In the genomic region with DNA sequence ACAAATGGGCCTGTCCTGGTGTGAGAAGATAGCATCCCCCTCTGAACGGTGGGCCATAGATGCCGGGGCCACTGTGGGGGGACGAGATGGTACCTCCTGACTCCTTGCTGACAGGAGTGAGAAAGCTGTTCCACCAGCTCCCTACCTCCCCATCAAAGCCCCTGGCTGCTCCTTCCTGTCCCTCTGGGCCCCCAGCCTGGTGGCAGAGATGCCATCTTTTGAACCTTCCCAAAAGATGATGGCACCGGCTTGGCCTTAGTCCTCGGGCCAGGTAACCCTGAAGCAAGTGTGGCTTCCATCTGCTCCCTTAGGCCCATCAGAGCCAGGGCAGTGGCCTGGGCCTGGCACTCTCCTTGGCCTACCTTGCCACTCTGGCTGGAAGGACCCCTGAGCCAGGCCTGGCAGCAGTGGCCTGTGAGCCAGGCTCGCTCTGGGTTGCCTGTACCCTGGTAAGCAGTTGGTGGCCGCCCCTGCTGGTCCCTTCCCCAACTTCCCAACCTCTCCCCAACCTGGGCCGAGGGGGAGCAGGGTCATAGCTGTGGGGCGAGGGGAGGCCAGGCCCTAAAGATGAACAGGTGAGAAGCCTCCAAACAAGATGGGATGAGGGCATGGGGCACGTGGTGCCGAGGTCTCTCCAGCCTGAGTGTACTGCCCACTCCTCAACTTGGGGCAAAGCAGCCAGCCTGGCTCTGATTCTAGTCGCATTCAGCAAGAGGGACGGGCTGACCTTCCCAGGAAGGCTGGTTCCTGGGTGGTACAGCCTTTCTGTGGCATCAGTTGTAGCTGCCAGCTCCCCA, we compare ENCODE assay signal across 18 cellular contexts. TPM values are rescaled to one million over a fixed set of nuclear protein-coding genes. Genes with fewer than 3 reads are reported as not detected.
DNase-seq lines count a peak whose midpoint lies in the region; ATAC-seq and TF ChIP-seq lines count a peak whose summit lies in the region.
"Had no signal": no experiment of that assay in that cellular context is flagged by ENCODE, and none has a peak within 500 bp of the region (broad histone marks: within the 10 kb centered on the region; RNA-seq: fewer than 3 reads in every experiment).

No MANE protein-coding gene starts in this region.

- peaks cover under 1% of the 10 kb centered on the region for H3K36me3 Mint-ChIP-seq in activated naive CD8-positive, alpha-beta T cell
- peaks cover 32% of the 10 kb centered on the region for H3K36me3 Mint-ChIP-seq in activated naive CD8-positive, alpha-beta T cell treated with anti-CD3 and anti-CD28 coated beads, Interleukin-2, amount 50 U/mL, for 24 hours (ENCODE audit: low read depth)

- H3K27me3 ChIP-seq in ascending aorta (no peaks in the 10 kb centered on the region), osteoblast (ENCODE audit: insufficient read depth, low read length) (no peaks in the 10 kb centered on the region), tibial artery (no peaks in the 10 kb centered on the region), MM.1S (replicated peaks; ENCODE audit: insufficient read depth, low read length) (no peaks in the 10 kb centered on the region)
- H3K27me3 ChIP-seq: left lung, ovary, Peyer's patch, uterus had no signal

- H4K20me1 ChIP-seq in osteoblast (ENCODE audit: insufficient read depth, low read length) (peaks cover 5% of the 10 kb centered on the region), MM.1S (ENCODE audit: insufficient read depth, low read length) (no peaks in the 10 kb centered on the region)

- H3K9ac ChIP-seq in MM.1S (ENCODE audit: low read length), result no peak overlapping the region

- no peaks in the 10 kb centered on the region for H3K9me3 Mint-ChIP-seq in activated naive CD8-positive, alpha-beta T cell (ENCODE audit: low read depth)
- H3K9me3 Mint-ChIP-seq in activated naive CD8-positive, alpha-beta T cell treated with anti-CD3 and anti-CD28 coated beads, Interleukin-2, amount 50 U/mL, for 24 hours, result no peaks in the 10 kb centered on the region
- H3K9me3 Mint-ChIP-seq: activated CD4-positive, alpha-beta T cell treated with anti-CD3 and anti-CD28 coated beads, Interleukin-2, amount 10 ng/mL, durations not matched to agents 24 days and 14 days; activated T-cell treated with anti-CD3 and anti-CD28 coated beads, Interleukin-2, amount 50 U/mL, for 4 hours; CD8-positive, alpha-beta T cell had no signal

- H3K36me3 ChIP-seq in ascending aorta (peaks cover 83 to 100% of the 10 kb centered on the region in 2 donors), osteoblast (ENCODE audit: insufficient read depth, low read length) (peaks cover 75% of the 10 kb centered on the region), tibial artery (peaks cover 82 to 100% (median 96%) of the 10 kb centered on the region in 3 donors), MM.1S (replicated peaks; ENCODE audit: insufficient read depth, low read length) (no peaks in the 10 kb centered on the region)
- H3K36me3 ChIP-seq: ovary, uterus had no signal

- no peak for ATAC-seq in activated naive CD8-positive, alpha-beta T cell treated with anti-CD3 and anti-CD28 coated beads, Interleukin-2, amount 50 U/mL, for 24 hours
- no peak for ATAC-seq in GM18517 (IDR thresholded peaks at IDR 0.05; ENCODE audit: unreplicated experiment)
- ATAC-seq: activated T-cell treated with anti-CD3 and anti-CD28 coated beads, Interleukin-2, amount 50 U/mL, for 4 hours; CD8-positive, alpha-beta T cell; left lung had no signal

- H3K4me1 ChIP-seq in ascending aorta, result peaks cover 0 to 6% of the 10 kb centered on the region in 2 donors
- peaks cover 12% of the 10 kb centered on the region for H3K4me1 ChIP-seq in osteoblast (ENCODE audit: insufficient read depth, low read length)
- H3K4me1 ChIP-seq in tibial artery, result peaks cover 0 to 20% (median 6%) of the 10 kb centered on the region in 4 donors
- H3K4me1 ChIP-seq in MM.1S (ENCODE audit: low read length), result no peaks in the 10 kb centered on the region
- H3K4me1 ChIP-seq: HAP-1, uterus had no signal

- H3K4me1 Mint-ChIP-seq in activated naive CD8-positive, alpha-beta T cell (ENCODE audit: low read depth), result peaks cover 4% of the 10 kb centered on the region
- H3K4me1 Mint-ChIP-seq in activated naive CD8-positive, alpha-beta T cell treated with anti-CD3 and anti-CD28 coated beads, Interleukin-2, amount 50 U/mL, for 24 hours, result peaks cover 11% of the 10 kb centered on the region

- H3K79me2 ChIP-seq in osteoblast (ENCODE audit: insufficient read depth, low read length), result peaks cover 9% of the 10 kb centered on the region
- no peaks in the 10 kb centered on the region for H3K79me2 ChIP-seq in MM.1S (ENCODE audit: low read length)

- H3K9me3 ChIP-seq in ascending aorta (no peaks in the 10 kb centered on the region), osteoblast (ENCODE audit: low read depth, low read length) (no peaks in the 10 kb centered on the region), tibial artery (no peaks in the 10 kb centered on the region), MM.1S (replicated peaks; ENCODE audit: insufficient read depth, low read length) (no peaks in the 10 kb centered on the region)
- H3K9me3 ChIP-seq: HAP-1, left lung, ovary, Peyer's patch, uterus had no signal

- H3K4me3 ChIP-seq in ascending aorta (no peak overlapping the region), osteoblast (ENCODE audit: insufficient read depth, low read length) (no peak overlapping the region), tibial artery (no peak overlapping the region), MM.1S (ENCODE audit: low read length) (no peak overlapping the region)
- H3K4me3 ChIP-seq: HAP-1, left lung, ovary, Peyer's patch, uterus had no signal

- H3K9me2 ChIP-seq in MM.1S (replicated peaks; ENCODE audit: insufficient read depth, low read length), result no peaks in the 10 kb centered on the region

- H3K4me3 Mint-ChIP-seq in activated naive CD8-positive, alpha-beta T cell, result no peak overlapping the region
- no peak overlapping the region for H3K4me3 Mint-ChIP-seq in activated naive CD8-positive, alpha-beta T cell treated with anti-CD3 and anti-CD28 coated beads, Interleukin-2, amount 50 U/mL, for 24 hours
- H3K4me3 Mint-ChIP-seq: activated CD4-positive, alpha-beta T cell treated with anti-CD3 and anti-CD28 coated beads, Interleukin-2, amount 10 ng/mL, durations not matched to agents 24 days and 14 days; activated T-cell treated with anti-CD3 and anti-CD28 coated beads, Interleukin-2, amount 50 U/mL, for 4 hours; CD8-positive, alpha-beta T cell had no signal

- intact Hi-C loops in ascending aorta (cut with DNase I) (no loop called here), tibial artery (cut with DNase I; ENCODE audit: low total_unique reads) (loop anchor here (10.0 kb wide), 1 partner anchor 46 kb away; no protein-coding TSS in a partner anchor)

- no peaks in the 10 kb centered on the region for H3F3A ChIP-seq in MM.1S (ENCODE audit: insufficient read depth, low read length)

- no peak for DNase-seq in activated naive CD8-positive, alpha-beta T cell treated with anti-CD3 and anti-CD28 coated beads, Interleukin-2, amount 50 U/mL, for 24 hours
- DNase-seq in ascending aorta (ENCODE audit: low spot score in 2 of 2) (peak in 1 of 2 donors; percentile 62), osteoblast (ENCODE audit: insufficient read length, low spot score, missing footprints) (peak; percentile 63), tibial artery (no peak), MM.1S (no peak), COLO668 (lab: John Stamatoyannopoulos, UW; ENCODE audit: unreplicated experiment) (no peak)
- DNase-seq: activated CD4-positive, alpha-beta T cell treated with anti-CD3 and anti-CD28 coated beads, Interleukin-2, amount 10 ng/mL, durations not matched to agents 24 days and 14 days; activated T-cell treated with anti-CD3 and anti-CD28 coated beads, Interleukin-2, amount 50 U/mL, for 4 hours; CD8-positive, alpha-beta T cell; foreskin fibroblast; left lung; NCI-H1417 treated with DMSO at 0.1 percent for 48 hours; uterus had no signal

- TF ChIP-seq CTCF in ascending aorta (IDR thresholded peaks at IDR 0.05) (no peak), osteoblast (IDR thresholded peaks at IDR 0.05; ENCODE audit: extremely low read depth, low read depth, low read length) (no peak), tibial artery (IDR thresholded peaks at IDR 0.05) (no peak), MM.1S (IDR thresholded peaks at IDR 0.05; ENCODE audit: low read length) (no peak)

- peak overlapping the region; percentile 66 to 74 for H3K27ac ChIP-seq in ascending aorta
- no peak overlapping the region for H3K27ac ChIP-seq in osteoblast (ENCODE audit: low read depth, low read length)
- H3K27ac ChIP-seq in tibial artery, result peak overlapping the region; percentile 24 to 40
- H3K27ac ChIP-seq in MM.1S (ENCODE audit: low read length), result no peak overlapping the region
- H3K27ac ChIP-seq: left lung, ovary, Peyer's patch, uterus had no signal

- peak overlapping the region; percentile 61 for H3K27ac Mint-ChIP-seq in activated naive CD8-positive, alpha-beta T cell
- H3K27ac Mint-ChIP-seq in activated naive CD8-positive, alpha-beta T cell treated with anti-CD3 and anti-CD28 coated beads, Interleukin-2, amount 50 U/mL, for 24 hours, result no peak overlapping the region
- H3K27ac Mint-ChIP-seq: CD8-positive, alpha-beta T cell had no signal

- H2AFZ ChIP-seq in osteoblast (ENCODE audit: low read length) (no peak overlapping the region), MM.1S (ENCODE audit: low read length) (no peak overlapping the region)

- H3K4me2 ChIP-seq in osteoblast (ENCODE audit: insufficient read depth, low read length), result no peak overlapping the region
- no peak overlapping the region for H3K4me2 ChIP-seq in MM.1S (ENCODE audit: low read depth, low read length)

- H3K27me3 Mint-ChIP-seq in activated naive CD8-positive, alpha-beta T cell, result no peaks in the 10 kb centered on the region
- no peaks in the 10 kb centered on the region for H3K27me3 Mint-ChIP-seq in activated naive CD8-positive, alpha-beta T cell treated with anti-CD3 and anti-CD28 coated beads, Interleukin-2, amount 50 U/mL, for 24 hours
- H3K27me3 Mint-ChIP-seq: activated CD4-positive, alpha-beta T cell treated with anti-CD3 and anti-CD28 coated beads, Interleukin-2, amount 10 ng/mL, durations not matched to agents 24 days and 14 days had no signal

RNA-seq across cellular contexts. Expression of a gene that starts 34.7 kb away (rescaled TPM):
- total RNA-seq in ascending aorta (155 TPM), osteoblast (25.0 and 29.7 TPM in 2 replicates)

Comparison
In these comparisons a context has a peak if more than half of its experiments do, and no peak if none do; other contexts are left out.
1. H3K27ac ChIP-seq: peak in ascending aorta (2 of 2) and tibial artery (2 of 2); none in osteoblast (single experiment) and MM.1S (single experiment).